Comparison of ENCODE assay signal across 12 cellular contexts in genomic region chr9:74500584-74500924, GRCh38. TPM values are rescaled to one million over a fixed set of nuclear protein-coding genes. Genes with fewer than 3 reads are reported as not detected.
A peak's percentile ranks its signal among the peaks of the same experiment; 100 is the strongest.
DNase-seq lines count a peak whose midpoint lies in the region; ATAC-seq, FAIRE-seq and TF ChIP-seq lines count a peak whose summit lies in the region.
"Had no signal": no experiment of that assay in that cellular context is flagged by ENCODE, and none has a peak within 500 bp of the region (broad histone marks: within the 10 kb centered on the region; RNA-seq: fewer than 3 reads in every experiment).

No MANE protein-coding gene starts in this region.

- H3K23ac ChIP-seq in H1 (ENCODE audit: insufficient read length) = no peak overlapping the region

- peaks cover 29% of the 10 kb centered on the region for H3K4me1 Mint-ChIP-seq in activated CD8-positive, alpha-beta memory T cell treated with anti-CD3 and anti-CD28 coated beads, Interleukin-2, amount 10 ng/mL, durations not matched to agents 7 days and 5 days

- H3K14ac ChIP-seq in H1 (ENCODE audit: insufficient read length) = no peak overlapping the region

- H2BK120ac ChIP-seq in H1 (replicated peaks; ENCODE audit: low read depth, low read length) = no peak overlapping the region

- H3K4me1 ChIP-seq in H1 (replicated peaks in 1 of 4; ENCODE audit: control insufficient read depth in 3 of 4, insufficient read depth in 4 of 4, low read length in 3 of 4) = peaks cover 0 to 17% (median 4%) of the 10 kb centered on the region in 4 experiments; a peak in 6 of 7 replicates
- peaks cover 0 to 34% of the 10 kb centered on the region in 2 donors for H3K4me1 ChIP-seq in muscle layer of duodenum (ENCODE audit: control insufficient read depth in 1 of 2, insufficient read depth in 2 of 2, low read length in 2 of 2)
- peaks cover 3% of the 10 kb centered on the region for H3K4me1 ChIP-seq in thymus (ENCODE audit: control insufficient read depth, insufficient read depth, low read length)

- H3K79me1 ChIP-seq in H1 (ENCODE audit: low read depth, low read length) = no peaks in the 10 kb centered on the region

- WGBS in H1 (ENCODE audit: extremely low coverage in 1 of 2, insufficient coverage in 1 of 2, insufficient read length in 1 of 2, insufficient replicate concordance in 2 of 2, low coverage in 1 of 2, low lambda C conversion rate in 2 of 2, missing lambda C conversion rate in 1 of 2), 2 experiments = 2% methylated on average over 14 of the region's 14 CpGs; no CpG with 5 or more reads in 1 of the 2 experiments
- WGBS in thymus = 8% methylated on average over 14 of the region's 14 CpGs

- no peak overlapping the region for H2BK5ac ChIP-seq in H1 (ENCODE audit: low read depth, low read length)

- no peaks in the 10 kb centered on the region; a peak in 1 of 4 replicates for H3K79me2 ChIP-seq in H1 (ENCODE audit: control insufficient read depth in 1 of 2, insufficient read depth in 2 of 2, low read length in 2 of 2)

- no peak for TF ChIP-seq CTCF in H1 (IDR thresholded peaks at IDR 0.05; ENCODE audit: control extremely low read depth in 1 of 3, insufficient read depth in 1 of 3, low read depth in 1 of 3, low read length in 3 of 3)

- H3K9ac ChIP-seq in H1 (replicated peaks in 1 of 4; ENCODE audit: extremely low read depth in 1 of 4, low read depth in 3 of 4, low read length in 3 of 4) = no peak overlapping the region; a peak in 2 of 7 replicates

- no peaks in the 10 kb centered on the region for H4K20me1 ChIP-seq in H1 (replicated peaks in 1 of 2; ENCODE audit: control insufficient read depth in 1 of 2, insufficient read depth in 2 of 2, low read length in 2 of 2)

- no peaks in the 10 kb centered on the region for H3K9me3 Mint-ChIP-seq in activated CD8-positive, alpha-beta memory T cell treated with anti-CD3 and anti-CD28 coated beads, Interleukin-2, amount 10 ng/mL, durations not matched to agents 7 days and 5 days (ENCODE audit: low read depth)
- H3K9me3 Mint-ChIP-seq: activated CD4-positive, alpha-beta memory T cell treated with anti-CD3 and anti-CD28 coated beads for 36 hours had no signal

- H3K27me3 Mint-ChIP-seq in activated CD8-positive, alpha-beta memory T cell treated with anti-CD3 and anti-CD28 coated beads, Interleukin-2, amount 10 ng/mL, durations not matched to agents 7 days and 5 days = peaks cover 59% of the 10 kb centered on the region

- CTCF ChIA-PET in activated CD8-positive, alpha-beta memory T cell treated with anti-CD3 and anti-CD28 coated beads, Interleukin-2, amount 10 ng/mL, durations not matched to agents 7 days and 5 days (lab: Charles Lee) = no interaction called here
- CTCF ChIA-PET in H1 (lab: Charles Lee; ENCODE audit: partially characterized antibody) = interaction anchor here (1.1 to 2.4 kb wide), 3 partner anchors 19 to 33 kb away, joined by 3 to 7 read pairs (median 4); no protein-coding TSS in a partner anchor

- POLR2A ChIA-PET in H1 (lab: Charles Lee; ENCODE audit: partially characterized antibody) = interaction anchor here (1.1 to 1.2 kb wide), 2 partner anchors 10 to 55 kb away, joined by 3 read pairs; no protein-coding TSS in a partner anchor

- no peak for TF ChIP-seq RAD21 in H1 (IDR thresholded peaks at IDR 0.05 in 1 of 2, conservative IDR thresholded peaks at IDR 0.05 in 1 of 2; ENCODE audit: low read depth in 2 of 2, low read length in 2 of 2)

- H2BK15ac ChIP-seq in H1 (ENCODE audit: low read length) = peak overlapping the region; percentile 82; the same call in 1 of the 2 replicates

- H3K4me2 ChIP-seq in H1 (ENCODE audit: insufficient read depth in 1 of 2, low read depth in 2 of 2, low read length in 2 of 2) = peak overlapping the region; percentile 94 to 97

- DNase-seq in activated CD8-positive, alpha-beta memory T cell treated with anti-CD3 and anti-CD28 coated beads, Interleukin-2, amount 10 ng/mL, durations not matched to agents 7 days and 5 days = no peak
- no peak for DNase-seq in activated CD8-positive, alpha-beta memory T cell treated with anti-CD3 and anti-CD28 coated beads for 24 hours
- DNase-seq in H1 (ENCODE audit: low read depth in 1 of 2, low spot score in 2 of 2) = peak in 1 of 2 experiments; percentile 59
- no peak for DNase-seq in GM03348 (ENCODE audit: low spot score)
- DNase-seq in Ammon's horn (ENCODE audit: low spot score) = no peak
- DNase-seq: activated CD4-positive, alpha-beta memory T cell treated with anti-CD3 and anti-CD28 coated beads for 36 hours; DMS79 treated with DMSO at 0.1 percent for 48 hours; NCI-H1436 had no signal

- H2AK5ac ChIP-seq in H1 (ENCODE audit: low read depth, low read length) = no peak overlapping the region

- no peak for FAIRE-seq in H1 (lab: Jason Lieb, UNC)
- FAIRE-seq: A204.1 had no signal

- H4K5ac ChIP-seq in H1 (ENCODE audit: insufficient read length, low read depth, low read length) = no peak overlapping the region

- no peak overlapping the region for H4K8ac ChIP-seq in H1 (ENCODE audit: extremely low read depth, insufficient read depth, low read length)

- H3K36me3 Mint-ChIP-seq in activated CD8-positive, alpha-beta memory T cell treated with anti-CD3 and anti-CD28 coated beads, Interleukin-2, amount 10 ng/mL, durations not matched to agents 7 days and 5 days = no peaks in the 10 kb centered on the region
- H3K36me3 Mint-ChIP-seq: activated CD4-positive, alpha-beta memory T cell treated with anti-CD3 and anti-CD28 coated beads for 36 hours had no signal

- H2BK12ac ChIP-seq in H1 (ENCODE audit: low read depth, low read length) = no peak overlapping the region

- H3K4me3 ChIP-seq in H1 (ENCODE audit: extremely low read depth in 1 of 4, insufficient read depth in 2 of 4, low read depth in 3 of 4, low read length in 4 of 4) = peak overlapping the region; percentile 63 to 87 (median 69); a peak in 7 of 8 replicates
- peak overlapping the region; percentile 94 to 95 for H3K4me3 ChIP-seq in muscle layer of duodenum (ENCODE audit: low read depth in 1 of 2, low read length in 2 of 2)
- peak overlapping the region; percentile 64 for H3K4me3 ChIP-seq in thymus (ENCODE audit: low read length)

- H3K27ac ChIP-seq in H1 (ENCODE audit: low read depth, low read length) (no peak overlapping the region), muscle layer of duodenum (ENCODE audit: low read length) (no peak overlapping the region), thymus (ENCODE audit: low read depth) (no peak overlapping the region)

- peak overlapping the region; percentile 25 for H2AFZ ChIP-seq in H1 (ENCODE audit: low read length)

- TF ChIP-seq EP300 in H1 (IDR thresholded peaks at IDR 0.05; ENCODE audit: borderline replicate concordance in 1 of 2, low read depth in 2 of 2, low read length in 2 of 2) = no peak

- peak overlapping the region; percentile 54 for H3K4me3 Mint-ChIP-seq in activated CD8-positive, alpha-beta memory T cell treated with anti-CD3 and anti-CD28 coated beads, Interleukin-2, amount 10 ng/mL, durations not matched to agents 7 days and 5 days
- H3K4me3 Mint-ChIP-seq: activated CD4-positive, alpha-beta memory T cell treated with anti-CD3 and anti-CD28 coated beads for 36 hours had no signal

- H3K18ac ChIP-seq in H1 (ENCODE audit: extremely low read depth, low read length) = no peak overlapping the region

- H3K36me3 ChIP-seq in H1 (ENCODE audit: control insufficient read depth in 2 of 4, insufficient read depth in 4 of 4, low read length in 3 of 4) (no peaks in the 10 kb centered on the region), muscle layer of duodenum (ENCODE audit: control insufficient read depth in 1 of 2, insufficient read depth in 2 of 2, low read length in 2 of 2) (no peaks in the 10 kb centered on the region), thymus (ENCODE audit: control insufficient read depth, insufficient read depth) (no peaks in the 10 kb centered on the region)

- peaks cover 36% of the 10 kb centered on the region for H3K23me2 ChIP-seq in H1 (ENCODE audit: low read depth, low read length)

- peaks cover 3 to 37% (median 30%) of the 10 kb centered on the region in 4 experiments; a peak in 6 of 7 replicates for H3K27me3 ChIP-seq in H1 (replicated peaks in 1 of 4; ENCODE audit: control insufficient read depth in 3 of 4, extremely low read depth in 1 of 4, insufficient read depth in 3 of 4, low read length in 3 of 4)
- H3K27me3 ChIP-seq in muscle layer of duodenum (ENCODE audit: low read depth, low read length) = peaks cover 33% of the 10 kb centered on the region
- H3K27me3 ChIP-seq in thymus (ENCODE audit: control insufficient read depth, insufficient read depth) = peaks cover 53% of the 10 kb centered on the region

- no peak for ATAC-seq in activated CD8-positive, alpha-beta memory T cell treated with anti-CD3 and anti-CD28 coated beads, Interleukin-2, amount 10 ng/mL, durations not matched to agents 7 days and 5 days
- no peak for ATAC-seq in GM18502 (IDR thresholded peaks at IDR 0.05; ENCODE audit: poor library complexity, unreplicated experiment)

- H3K9me3 ChIP-seq in H1 (ENCODE audit: insufficient read depth in 2 of 2, low read depth in 1 of 2, low read length in 1 of 2) (no peaks in the 10 kb centered on the region), muscle layer of duodenum (ENCODE audit: control insufficient read depth in 1 of 2, low read length in 2 of 2) (no peaks in the 10 kb centered on the region), thymus (ENCODE audit: control insufficient read depth) (peaks cover 2% of the 10 kb centered on the region)

- no peak overlapping the region for H3K4ac ChIP-seq in H1 (replicated peaks; ENCODE audit: insufficient read length, low read depth, low read length)

- no peak overlapping the region for H4K91ac ChIP-seq in H1 (replicated peaks; ENCODE audit: insufficient read length, low read length)

- H3K27ac Mint-ChIP-seq in activated CD8-positive, alpha-beta memory T cell treated with anti-CD3 and anti-CD28 coated beads, Interleukin-2, amount 10 ng/mL, durations not matched to agents 7 days and 5 days = no peak overlapping the region
- H3K27ac Mint-ChIP-seq: activated CD4-positive, alpha-beta memory T cell treated with anti-CD3 and anti-CD28 coated beads for 36 hours had no signal

- no peak overlapping the region for H2BK20ac ChIP-seq in H1 (ENCODE audit: low read length)

- H3K56ac ChIP-seq in H1 (replicated peaks; ENCODE audit: insufficient read length, low read depth, low read length) = no peak overlapping the region

- no peak for TF ChIP-seq POLR2A in H1 (IDR thresholded peaks at IDR 0.05; ENCODE audit: control extremely low read depth in 1 of 2, low read depth in 2 of 2, low read length in 2 of 2)

RNA-seq across cellular contexts. Expression of gene RORB, which starts 3.4 kb away (rescaled TPM):
- under 1 TPM; 0.33 to 0.35 TPM for total RNA-seq in activated CD8-positive, alpha-beta memory T cell treated with anti-CD3 and anti-CD28 coated beads, Interleukin-2, amount 10 ng/mL, durations not matched to agents 7 days and 5 days
- total RNA-seq in H1 (2021; fragmentation: NEBNext Ultra II Directional; extraction: Animal tissue kit (Norgen Biotek cat#: 25700)) = 6.5 and 7.1 TPM in 2 replicates
- polyA plus RNA-seq in H1 (2011; rRNA removed) (1.2 and 2.3 TPM in 2 replicates), thymus (0.30 TPM)
- 1.8 TPM for polyA plus RNA-seq in H1 (2011; cell fraction: cytosol; rRNA removed)
- 2.7 TPM for polyA plus RNA-seq in H1 (2011; cell fraction: nucleus; rRNA removed)
- 1.8 to 4.0 TPM (median 2.8 TPM) in 4 replicates for polyA plus RNA-seq in H1 (2012, experiment 1 of 2)
- 0.21 TPM for polyA plus RNA-seq in H1 (2012, experiment 2 of 2)
- polyA plus RNA-seq in H1 (2013, experiment 1 of 2) = 2.3 TPM
- 1.8 TPM for polyA plus RNA-seq in H1 (2013, experiment 2 of 2)
- 12.8 and 20.5 TPM in 2 replicates for polyA minus RNA-seq in H1 (2011; rRNA and poly(A)+ RNA removed)
- 3.2 TPM for polyA minus RNA-seq in H1 (2011; cell fraction: cytosol; rRNA and poly(A)+ RNA removed)
- polyA minus RNA-seq in H1 (2011; cell fraction: nucleus; rRNA and poly(A)+ RNA removed) = 13.7 TPM
